1 cellular context compared by ENCODE assay signal in genomic region chr6:113380591-113380990, GRCh38.
TF ChIP-seq lines count a peak whose summit lies in the region.

No MANE protein-coding gene starts in this region.

TF ChIP-seq in IMR-90, 13 proteins besides CTCF, POLR2A, EP300 and RAD21 (continued from another document):
- TF ChIP-seq ELK1 (IDR thresholded peaks at IDR 0.05; ENCODE audit: borderline replicate concordance, low read depth, low read length) = no peak
- no peak for TF ChIP-seq CEBPB (IDR thresholded peaks at IDR 0.05; ENCODE audit: low read depth, low read length)
- no peak for TF ChIP-seq MAFK (IDR thresholded peaks at IDR 0.05; ENCODE audit: low read depth, low read length)
